Comparison of ENCODE assay signal across 7 cellular contexts in the genomic region with DNA sequence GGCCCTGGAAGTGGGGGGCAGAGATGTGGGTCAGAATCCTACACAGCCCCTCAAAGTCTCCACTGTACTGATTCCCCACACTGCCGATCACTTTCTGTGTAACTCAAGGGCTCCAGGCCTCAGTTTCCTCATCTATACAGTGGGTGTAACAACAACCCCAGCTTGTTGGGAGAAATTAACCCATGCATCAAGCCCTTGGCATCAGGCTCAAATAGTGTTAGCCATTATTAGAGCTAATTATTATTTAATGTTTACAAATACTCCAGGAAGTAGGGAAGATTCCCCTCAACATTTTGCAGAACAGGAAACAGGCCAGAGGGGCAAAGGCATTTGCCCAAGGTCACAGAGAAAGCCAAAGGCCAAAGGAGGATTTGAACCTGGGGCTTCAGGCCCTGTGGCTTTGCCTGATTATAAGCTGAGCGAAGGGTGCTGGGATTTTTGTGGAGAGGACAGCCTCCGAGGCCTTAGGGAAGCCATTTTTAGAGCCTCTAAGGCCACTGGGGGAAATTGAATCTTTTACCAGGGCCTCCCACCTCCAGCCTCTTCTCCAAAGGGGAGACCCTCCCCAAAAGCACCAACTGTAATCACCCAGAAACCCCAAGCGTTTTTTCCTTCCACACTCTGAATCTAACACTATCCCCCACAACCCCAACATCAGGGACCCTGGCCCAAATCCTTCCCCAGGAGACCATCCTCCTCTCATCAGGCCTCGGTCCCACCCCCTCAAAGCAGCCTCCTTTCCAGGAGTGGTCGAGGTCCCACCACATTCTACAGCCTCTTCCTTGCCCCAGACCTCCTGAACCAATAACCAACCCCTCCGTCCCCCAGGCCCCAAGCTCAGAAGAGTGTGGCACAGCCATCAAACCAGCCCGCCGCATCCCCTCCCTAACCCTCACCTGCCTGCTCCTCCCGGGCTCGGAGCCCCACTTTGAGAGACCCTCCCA. TPM values are rescaled to one million over a fixed set of nuclear protein-coding genes. Genes with fewer than 3 reads are reported as not detected.
DNase-seq lines count a peak whose midpoint lies in the region; ATAC-seq, FAIRE-seq and TF ChIP-seq lines count a peak whose summit lies in the region.

No MANE protein-coding gene starts in this region.

- no peak overlapping the region for H3K27ac ChIP-seq in HUES48 (ENCODE audit: low read depth, low read length)
- peak overlapping the region; percentile 46 for H3K27ac ChIP-seq in right cardiac atrium (ENCODE audit: low read length)
- H3K27ac ChIP-seq in small intestine (ENCODE audit: low read depth in 1 of 2, low read length in 1 of 2) = peak overlapping the region; percentile 22 to 86

- no peak overlapping the region for H3K9ac ChIP-seq in HUES48 (ENCODE audit: low read depth, low read length)

- TF ChIP-seq CTCF in activated CD8-positive, alpha-beta T cell treated with anti-CD3 and anti-CD28 coated beads for 36 hours (IDR thresholded peaks at IDR 0.05) = no peak

- no peak for ATAC-seq in activated CD8-positive, alpha-beta T cell treated with anti-CD3 and anti-CD28 coated beads for 36 hours
- no peak for ATAC-seq in right cardiac atrium
- ATAC-seq in HG03378 (IDR thresholded peaks at IDR 0.05; ENCODE audit: unreplicated experiment) = no peak

- H3K9me3 ChIP-seq in HUES48 (ENCODE audit: control insufficient read depth, insufficient read depth, low read length) (no peaks in the 10 kb centered on the region), right cardiac atrium (ENCODE audit: control insufficient read depth, low read length) (no peaks in the 10 kb centered on the region), small intestine (ENCODE audit: control insufficient read depth, low read depth) (no peaks in the 10 kb centered on the region)

- H3K27ac Mint-ChIP-seq in activated CD8-positive, alpha-beta T cell treated with anti-CD3 and anti-CD28 coated beads for 36 hours = peak overlapping the region; percentile 94

- H3K4me1 Mint-ChIP-seq in activated CD8-positive, alpha-beta T cell treated with anti-CD3 and anti-CD28 coated beads for 36 hours (ENCODE audit: low read depth) = peaks cover 22% of the 10 kb centered on the region

- H3K4me3 Mint-ChIP-seq in activated CD8-positive, alpha-beta T cell treated with anti-CD3 and anti-CD28 coated beads for 36 hours = peak overlapping the region; percentile 90

- no peak for FAIRE-seq in small intestine (lab: Jason Lieb, UNC)

- H3K4me3 ChIP-seq in HUES48 (ENCODE audit: low read depth, low read length) (peak overlapping the region; percentile 61), right cardiac atrium (ENCODE audit: low read length) (peak overlapping the region; percentile 88), small intestine (ENCODE audit: low read depth in 1 of 2, low read length in 2 of 2) (peak overlapping the region; percentile 98 to 99)

- intact Hi-C loops in activated CD8-positive, alpha-beta T cell treated with anti-CD3 and anti-CD28 coated beads for 36 hours (cut with micrococcal nuclease) = no loop called here
- intact Hi-C loops in right cardiac atrium (cut with DNase I) = no loop called here

- DNase-seq in activated CD8-positive, alpha-beta T cell treated with anti-CD3 and anti-CD28 coated beads for 36 hours = peak; percentile 36
- DNase-seq in right cardiac atrium = peak in 1 of 3 donors; percentile 9
- DNase-seq in small intestine = no peak
- no peak for DNase-seq in kidney tubule cell (ENCODE audit: low spot score)
- no peak for DNase-seq in stimulated activated CD4-positive, alpha-beta T cell treated with anti-CD3 and anti-CD28 coated beads, Interleukin-4, amount 100 ng/mL, for 1 hour

- H3K9me3 Mint-ChIP-seq in activated CD8-positive, alpha-beta T cell treated with anti-CD3 and anti-CD28 coated beads for 36 hours = no peaks in the 10 kb centered on the region

- CTCF ChIA-PET in activated CD8-positive, alpha-beta T cell treated with anti-CD3 and anti-CD28 coated beads for 36 hours (lab: Charles Lee) = interaction anchor here (1.2 to 1.7 kb wide), 2 partner anchors 19 to 154 kb away, joined by 3 to 4 read pairs; no protein-coding TSS in a partner anchor

- H3K27me3 ChIP-seq in HUES48 (ENCODE audit: control insufficient read depth, insufficient read depth, low read length) (no peaks in the 10 kb centered on the region), right cardiac atrium (ENCODE audit: control insufficient read depth, insufficient read depth) (no peaks in the 10 kb centered on the region), small intestine (ENCODE audit: control insufficient read depth in 2 of 2, insufficient read depth in 2 of 2, low read length in 2 of 2) (no peaks in the 10 kb centered on the region)

- H3K27me3 Mint-ChIP-seq in activated CD8-positive, alpha-beta T cell treated with anti-CD3 and anti-CD28 coated beads for 36 hours = no peaks in the 10 kb centered on the region

- POLR2A ChIA-PET in activated CD8-positive, alpha-beta T cell treated with anti-CD3 and anti-CD28 coated beads for 36 hours (lab: Charles Lee) = interaction anchor here (0.8 to 3.1 kb wide), 4 partner anchors 15 to 260 kb away, joined by 3 to 25 read pairs (median 4); a partner anchor contains a TSS

- H3K36me3 ChIP-seq in HUES48 (ENCODE audit: control insufficient read depth, insufficient read depth, low read length) = peaks cover 39% of the 10 kb centered on the region
- H3K36me3 ChIP-seq in small intestine (ENCODE audit: control insufficient read depth in 2 of 2, insufficient read depth in 2 of 2, low read length in 2 of 2) = peaks cover 0 to 15% of the 10 kb centered on the region in 2 donors

- WGBS in right cardiac atrium = 17% methylated on average over 11 of the region's 11 CpGs
- 18 to 25% (median 19%) methylated on average over 11 of the region's 11 CpGs for WGBS in small intestine, 3 donors

- H3K36me3 Mint-ChIP-seq in activated CD8-positive, alpha-beta T cell treated with anti-CD3 and anti-CD28 coated beads for 36 hours (ENCODE audit: low read depth) = peaks cover 29% of the 10 kb centered on the region

- H3K4me1 ChIP-seq in HUES48 (ENCODE audit: control insufficient read depth, insufficient read depth, low read length) (peaks cover 9% of the 10 kb centered on the region), right cardiac atrium (ENCODE audit: control insufficient read depth, insufficient read depth, low read length) (peaks cover 3% of the 10 kb centered on the region), small intestine (ENCODE audit: control insufficient read depth in 2 of 2, insufficient read depth in 1 of 2, low read depth in 1 of 2, low read length in 1 of 2) (peaks cover 0 to 4% of the 10 kb centered on the region in 2 donors)

RNA-seq across cellular contexts. Expression of a gene that starts 1.1 kb away (rescaled TPM):
- 100 to 1,000 TPM; 216 to 220 TPM for total RNA-seq in activated CD8-positive, alpha-beta T cell treated with anti-CD3 and anti-CD28 coated beads for 36 hours
- total RNA-seq in right cardiac atrium = 100 to 1,000 TPM; 204 to 236 (median 213) TPM
- polyA plus RNA-seq in right cardiac atrium = 285 TPM
- polyA plus RNA-seq in small intestine = 100 to 1,000 TPM; 175 to 189 (median 185) TPM

RNA-seq across cellular contexts. Expression of a gene that starts 15.4 kb away (rescaled TPM):
- 100 to 1,000 TPM; 137 to 142 TPM for total RNA-seq in activated CD8-positive, alpha-beta T cell treated with anti-CD3 and anti-CD28 coated beads for 36 hours
- total RNA-seq in right cardiac atrium = 10 to 100 TPM; 47.8 to 55.4 (median 52.2) TPM
- 49.0 TPM for polyA plus RNA-seq in right cardiac atrium
- polyA plus RNA-seq in small intestine = 10 to 100 TPM; 72.3 to 81.3 (median 78.1) TPM

RNA-seq across cellular contexts. Expression of a gene that starts 20.4 kb away (rescaled TPM):
- 10 to 100 TPM; 20.1 to 21.9 TPM for total RNA-seq in activated CD8-positive, alpha-beta T cell treated with anti-CD3 and anti-CD28 coated beads for 36 hours
- total RNA-seq in right cardiac atrium = 10 to 100 TPM; 12.6 to 19.0 (median 14.0) TPM
- polyA plus RNA-seq in right cardiac atrium (9.3 TPM), small intestine (10 to 100 TPM in 1 of 3 donors, 1 to 10 TPM in 2; 8.6 to 11.4 (median 9.5) TPM)

RNA-seq across cellular contexts. Expression of a gene that starts 29.4 kb away (rescaled TPM):
- total RNA-seq in activated CD8-positive, alpha-beta T cell treated with anti-CD3 and anti-CD28 coated beads for 36 hours = 1,000 to 10,000 TPM; 1,795 to 1,837 TPM
- 100 to 1,000 TPM; 712 to 793 (median 725) TPM for total RNA-seq in right cardiac atrium
- polyA plus RNA-seq in right cardiac atrium (622 TPM), small intestine (1,000 to 10,000 TPM in 2 of 3 donors, 100 to 1,000 TPM in 1; 741 to 1,139 (median 1,049) TPM)

RNA-seq across cellular contexts. Expression of a gene that starts 46.3 kb away (rescaled TPM):
- 10 to 100 TPM; 61.2 to 65.1 TPM for total RNA-seq in activated CD8-positive, alpha-beta T cell treated with anti-CD3 and anti-CD28 coated beads for 36 hours
- total RNA-seq in right cardiac atrium = 10 to 100 TPM; 71.0 to 90.7 (median 77.1) TPM
- 99.9 TPM for polyA plus RNA-seq in right cardiac atrium
- polyA plus RNA-seq in small intestine = 100 to 1,000 TPM in 1 of 3 donors, 10 to 100 TPM in 2; 59.9 to 102 (median 71.8) TPM
